7 cellular contexts compared by ENCODE assay signal in genomic region chr1:204446413-204447111, GRCh38. TPM values are rescaled to one million over a fixed set of nuclear protein-coding genes. Genes with fewer than 3 reads are reported as not detected.
DNase-seq lines count a peak whose midpoint lies in the region; ATAC-seq and TF ChIP-seq lines count a peak whose summit lies in the region.

No MANE protein-coding gene starts in this region.

- no peaks in the 10 kb centered on the region for H3K27me3 ChIP-seq in mucosa of stomach (ENCODE audit: control insufficient read depth, insufficient read depth, low read length)

- no peak overlapping the region for H3K4me3 ChIP-seq in mucosa of stomach (ENCODE audit: low read length)

- peak overlapping the region; percentile 4 for H3K9ac ChIP-seq in mucosa of stomach (ENCODE audit: low read length)

- DNase-seq in HUDEP-2 (lab: John Stamatoyannopoulos, UW; ENCODE audit: unreplicated experiment in 76 of 76) (peak in 46 of 76 experiments; percentile 5 to 64 (median 27)), NOMO-1 treated with DMSO at 0.1 percent for 48 hours (lab: John Stamatoyannopoulos, UW; ENCODE audit: unreplicated experiment) (peak; percentile 56), endothelial cell (ENCODE audit: low spot score) (peak; percentile 75)
- peak; percentile 51 for DNase-seq in activated CD8-positive, alpha-beta memory T cell treated with anti-CD3 and anti-CD28 coated beads, Interleukin-2, amount 50 U/mL, for 24 hours (ENCODE audit: extremely low read depth)
- peak; percentile 43 to 55 for DNase-seq in stimulated activated CD8-positive, alpha-beta memory T cell treated with anti-CD3 and anti-CD28 coated beads, Interleukin-7, amount 100 ng/mL, for 1 hour (ENCODE audit: low read depth in 2 of 2)

- H3K9me3 ChIP-seq in mucosa of stomach (ENCODE audit: control insufficient read depth, low read length) = no peaks in the 10 kb centered on the region

- H3K27ac Mint-ChIP-seq in endothelial cell (ENCODE audit: unreplicated experiment) = no peak overlapping the region

- H3K4me3 Mint-ChIP-seq in endothelial cell (ENCODE audit: unreplicated experiment) = peak overlapping the region; percentile 51

- H3K36me3 ChIP-seq in mucosa of stomach (ENCODE audit: control insufficient read depth, insufficient read depth, low read length) = peaks cover 45% of the 10 kb centered on the region

- peaks cover 49% of the 10 kb centered on the region for H3K4me1 Mint-ChIP-seq in endothelial cell (ENCODE audit: unreplicated experiment)

- TF ChIP-seq CTCF in endothelial cell (IDR thresholded peaks at IDR 0.05; ENCODE audit: unreplicated experiment) = no peak

- H3K36me3 Mint-ChIP-seq in endothelial cell (ENCODE audit: low read depth, unreplicated experiment) = peaks cover 81% of the 10 kb centered on the region

- H3K4me1 ChIP-seq in mucosa of stomach (ENCODE audit: control insufficient read depth, insufficient read depth, low read length) = peaks cover 56% of the 10 kb centered on the region

- peak; percentile 71 for ATAC-seq in GM18511 (IDR thresholded peaks at IDR 0.05; ENCODE audit: unreplicated experiment)

- peaks cover 17% of the 10 kb centered on the region for H3K27me3 Mint-ChIP-seq in endothelial cell (ENCODE audit: unreplicated experiment)

- no peaks in the 10 kb centered on the region for H3K9me3 Mint-ChIP-seq in endothelial cell (ENCODE audit: unreplicated experiment)

RNA-seq across cellular contexts. Expression of gene PPP1R15B, which starts 34.9 kb away (rescaled TPM):
- 43.2 TPM for total RNA-seq in endothelial cell (ENCODE audit: unreplicated experiment)

RNA-seq across cellular contexts. Expression of gene PIK3C2B, which starts 48.0 kb away (rescaled TPM):
- total RNA-seq in endothelial cell (ENCODE audit: unreplicated experiment) = 256 TPM
